In genomic region chr12:50928392-50928791, GRCh38 we compare ENCODE assay signal across 9 cellular contexts. TPM values are rescaled to one million over a fixed set of nuclear protein-coding genes. Genes with fewer than 3 reads are reported as not detected.
DNase-seq lines count a peak whose midpoint lies in the region; ATAC-seq lines count a peak whose summit lies in the region.
"Had no signal": no experiment of that assay in that cellular context is flagged by ENCODE, and none has a peak within 500 bp of the region (broad histone marks: within the 10 kb centered on the region; RNA-seq: fewer than 3 reads in every experiment).

No MANE protein-coding gene starts in this region.

- H3K4me3 ChIP-seq in duodenal mucosa (ENCODE audit: low read depth in 1 of 2, low read length in 2 of 2): peak overlapping the region; percentile 91 to 99
- H3K4me3 ChIP-seq in urinary bladder (ENCODE audit: low read depth, low read length): peak overlapping the region; percentile 83

- H3K27me3 Mint-ChIP-seq in activated naive CD8-positive, alpha-beta T cell treated with anti-CD3 and anti-CD28 coated beads, Interleukin-2, amount 10 ng/mL, durations not matched to agents 7 days and 5 days: no peaks in the 10 kb centered on the region
- H3K27me3 Mint-ChIP-seq in activated naive CD8-positive, alpha-beta T cell treated with anti-CD3 and anti-CD28 coated beads, Interleukin-2, amount 50 U/mL, for 24 hours: no peaks in the 10 kb centered on the region
- H3K27me3 Mint-ChIP-seq in natural killer cell treated with Interleukin-12 subunit alpha and Interleukin-12 subunit beta and Interleukin-15 and Interleukin-18, amount 100 ng/mL, for 72 hours: no peaks in the 10 kb centered on the region

- POLR2A ChIA-PET in activated naive CD8-positive, alpha-beta T cell treated with anti-CD3 and anti-CD28 coated beads, Interleukin-2, amount 10 ng/mL, durations not matched to agents 7 days and 5 days (lab: Charles Lee): no interaction called here

- H3K4me3 Mint-ChIP-seq in activated naive CD8-positive, alpha-beta T cell treated with anti-CD3 and anti-CD28 coated beads, Interleukin-2, amount 10 ng/mL, durations not matched to agents 7 days and 5 days: peak overlapping the region; percentile 8
- no peak overlapping the region for H3K4me3 Mint-ChIP-seq in activated naive CD8-positive, alpha-beta T cell treated with anti-CD3 and anti-CD28 coated beads, Interleukin-2, amount 50 U/mL, for 24 hours
- H3K4me3 Mint-ChIP-seq in natural killer cell treated with Interleukin-12 subunit alpha and Interleukin-12 subunit beta and Interleukin-15 and Interleukin-18, amount 100 ng/mL, for 72 hours: peak overlapping the region; percentile 61

- H3K9me3 ChIP-seq in duodenal mucosa (ENCODE audit: control insufficient read depth in 1 of 2, low read length in 2 of 2): no peaks in the 10 kb centered on the region

- peak overlapping the region in 1 of 2 donors; percentile 9 for H3K9ac ChIP-seq in duodenal mucosa (ENCODE audit: low read depth in 1 of 2, low read length in 2 of 2)

- ATAC-seq in activated naive CD8-positive, alpha-beta T cell treated with anti-CD3 and anti-CD28 coated beads, Interleukin-2, amount 10 ng/mL, durations not matched to agents 7 days and 5 days (ENCODE audit: low read depth): no peak
- ATAC-seq in activated naive CD8-positive, alpha-beta T cell treated with anti-CD3 and anti-CD28 coated beads, Interleukin-2, amount 50 U/mL, for 24 hours: no peak
- ATAC-seq in natural killer cell treated with Interleukin-12 subunit alpha and Interleukin-12 subunit beta and Interleukin-15 and Interleukin-18, amount 100 ng/mL, for 72 hours: no peak

- peaks cover 34% of the 10 kb centered on the region for H3K4me1 Mint-ChIP-seq in activated naive CD8-positive, alpha-beta T cell treated with anti-CD3 and anti-CD28 coated beads, Interleukin-2, amount 10 ng/mL, durations not matched to agents 7 days and 5 days
- H3K4me1 Mint-ChIP-seq in activated naive CD8-positive, alpha-beta T cell treated with anti-CD3 and anti-CD28 coated beads, Interleukin-2, amount 50 U/mL, for 24 hours: peaks cover 46% of the 10 kb centered on the region
- H3K4me1 Mint-ChIP-seq in natural killer cell treated with Interleukin-12 subunit alpha and Interleukin-12 subunit beta and Interleukin-15 and Interleukin-18, amount 100 ng/mL, for 72 hours (ENCODE audit: low read depth in 2 of 2): peaks cover 33 to 53% of the 10 kb centered on the region in 2 donors

- H3K9me3 Mint-ChIP-seq in activated naive CD8-positive, alpha-beta T cell treated with anti-CD3 and anti-CD28 coated beads, Interleukin-2, amount 10 ng/mL, durations not matched to agents 7 days and 5 days: no peaks in the 10 kb centered on the region
- no peaks in the 10 kb centered on the region for H3K9me3 Mint-ChIP-seq in activated naive CD8-positive, alpha-beta T cell treated with anti-CD3 and anti-CD28 coated beads, Interleukin-2, amount 50 U/mL, for 24 hours
- no peaks in the 10 kb centered on the region for H3K9me3 Mint-ChIP-seq in natural killer cell treated with Interleukin-12 subunit alpha and Interleukin-12 subunit beta and Interleukin-15 and Interleukin-18, amount 100 ng/mL, for 72 hours

- 56% methylated on average over 3 of the region's 3 CpGs for WGBS in urinary bladder

- no peak overlapping the region for H3K27ac ChIP-seq in duodenal mucosa (ENCODE audit: low read depth, low read length)
- no peak overlapping the region for H3K27ac ChIP-seq in urinary bladder (ENCODE audit: low read depth)

- H3K36me3 ChIP-seq in duodenal mucosa (ENCODE audit: control insufficient read depth in 1 of 2, insufficient read depth in 2 of 2, low read length in 2 of 2): peaks cover 3 to 23% of the 10 kb centered on the region in 2 donors
- no peaks in the 10 kb centered on the region for H3K36me3 ChIP-seq in urinary bladder (ENCODE audit: insufficient read depth)

- peaks cover 26 to 44% of the 10 kb centered on the region in 2 donors for H3K4me1 ChIP-seq in duodenal mucosa (ENCODE audit: control insufficient read depth in 1 of 2, insufficient read depth in 2 of 2, low read length in 2 of 2)
- H3K4me1 ChIP-seq in urinary bladder (ENCODE audit: insufficient read depth): no peaks in the 10 kb centered on the region

- no peak overlapping the region for H3K27ac Mint-ChIP-seq in activated naive CD8-positive, alpha-beta T cell treated with anti-CD3 and anti-CD28 coated beads, Interleukin-2, amount 10 ng/mL, durations not matched to agents 7 days and 5 days
- H3K27ac Mint-ChIP-seq in activated naive CD8-positive, alpha-beta T cell treated with anti-CD3 and anti-CD28 coated beads, Interleukin-2, amount 50 U/mL, for 24 hours: no peak overlapping the region
- peak overlapping the region in 1 of 2 donors; percentile 3 for H3K27ac Mint-ChIP-seq in natural killer cell treated with Interleukin-12 subunit alpha and Interleukin-12 subunit beta and Interleukin-15 and Interleukin-18, amount 100 ng/mL, for 72 hours

- no peaks in the 10 kb centered on the region for H3K27me3 ChIP-seq in duodenal mucosa (ENCODE audit: control insufficient read depth in 1 of 2, insufficient read depth in 2 of 2, low read length in 2 of 2)

- peaks cover 8% of the 10 kb centered on the region for H3K36me3 Mint-ChIP-seq in activated naive CD8-positive, alpha-beta T cell treated with anti-CD3 and anti-CD28 coated beads, Interleukin-2, amount 10 ng/mL, durations not matched to agents 7 days and 5 days
- peaks cover 2% of the 10 kb centered on the region for H3K36me3 Mint-ChIP-seq in activated naive CD8-positive, alpha-beta T cell treated with anti-CD3 and anti-CD28 coated beads, Interleukin-2, amount 50 U/mL, for 24 hours (ENCODE audit: low read depth)
- no peaks in the 10 kb centered on the region for H3K36me3 Mint-ChIP-seq in natural killer cell treated with Interleukin-12 subunit alpha and Interleukin-12 subunit beta and Interleukin-15 and Interleukin-18, amount 100 ng/mL, for 72 hours

- no peak for DNase-seq in activated naive CD8-positive, alpha-beta T cell treated with anti-CD3 and anti-CD28 coated beads, Interleukin-2, amount 10 ng/mL, durations not matched to agents 7 days and 5 days
- DNase-seq in activated naive CD8-positive, alpha-beta T cell treated with anti-CD3 and anti-CD28 coated beads, Interleukin-2, amount 50 U/mL, for 24 hours: no peak
- no peak for DNase-seq in natural killer cell treated with Interleukin-12 subunit alpha and Interleukin-12 subunit beta and Interleukin-15 and Interleukin-18, amount 100 ng/mL, for 72 hours (ENCODE audit: low spot score)
- no peak for DNase-seq in LoVo (ENCODE audit: low spot score)
- DNase-seq in pons (ENCODE audit: low spot score): no peak
- DNase-seq in effector CD8-positive, alpha-beta T cell (lab: John Stamatoyannopoulos, UW): no peak
- DNase-seq: NCI-H82 had no signal

RNA-seq across cellular contexts. Expression of gene HIGD1C, which starts 24.0 kb away (rescaled TPM):
- total RNA-seq in activated naive CD8-positive, alpha-beta T cell treated with anti-CD3 and anti-CD28 coated beads, Interleukin-2, amount 10 ng/mL, durations not matched to agents 7 days and 5 days: not detected
- total RNA-seq in natural killer cell treated with Interleukin-12 subunit alpha and Interleukin-12 subunit beta and Interleukin-15 and Interleukin-18, amount 100 ng/mL, for 72 hours: not detected
- not detected for total RNA-seq in urinary bladder
- not detected for polyA plus RNA-seq in urinary bladder
